In genomic region chr3:156750874-156751245, GRCh38 we compare ENCODE assay signal across 12 cellular contexts.
DNase-seq lines count a peak whose midpoint lies in the region; ATAC-seq and TF ChIP-seq lines count a peak whose summit lies in the region.
"Had no signal": no experiment of that assay in that cellular context is flagged by ENCODE, and none has a peak within 500 bp of the region (broad histone marks: within the 10 kb centered on the region; RNA-seq: fewer than 3 reads in every experiment).

No MANE protein-coding gene starts in this region.

- H3K27ac Mint-ChIP-seq in T-helper 2 cell treated with Interferon-gamma antibody and Interleukin-4, amounts not matched to agents 5 μg/mL and 100 μg/mL, for 36 hours: no peak overlapping the region

- peaks cover 3% of the 10 kb centered on the region for H3K4me1 Mint-ChIP-seq in T-helper 2 cell treated with Interferon-gamma antibody and Interleukin-4, amounts not matched to agents 5 μg/mL and 100 μg/mL, for 36 hours (ENCODE audit: low read depth)

- peaks cover 13% of the 10 kb centered on the region for H3K9me3 Mint-ChIP-seq in T-helper 2 cell treated with Interferon-gamma antibody and Interleukin-4, amounts not matched to agents 5 μg/mL and 100 μg/mL, for 36 hours

- no peaks in the 10 kb centered on the region for H3K36me3 ChIP-seq in NT2/D1 (ENCODE audit: insufficient read depth, insufficient read length, low read length)

- DNase-seq in HCEC 1CT (peak; percentile 52), NT2/D1 (ENCODE audit: low read depth, low spot score) (peak; percentile 36), fibroblast of pulmonary artery (ENCODE audit: low read depth) (peak; percentile 41), renal cortical epithelial cell (ENCODE audit: low read depth) (peak; percentile 44), HuH-7 (ENCODE audit: low spot score) (no peak), ureter (ENCODE audit: low spot score) (no peak)
- DNase-seq in T-helper 2 cell treated with Interferon-gamma antibody and Interleukin-4, amounts not matched to agents 5 μg/mL and 100 μg/mL, for 36 hours (ENCODE audit: low spot score): no peak
- DNase-seq: NCI-H2171 treated with DMSO at 0.1 percent for 48 hours, SHP77 treated with DMSO at 0.1 percent for 48 hours had no signal

- H3K27me3 ChIP-seq in NT2/D1 (ENCODE audit: insufficient read depth, insufficient read length): no peaks in the 10 kb centered on the region

- H3K9me3 ChIP-seq in NT2/D1 (ENCODE audit: insufficient read depth, low read length): peaks cover 15% of the 10 kb centered on the region

- no peak overlapping the region for H3K4me3 Mint-ChIP-seq in T-helper 2 cell treated with Interferon-gamma antibody and Interleukin-4, amounts not matched to agents 5 μg/mL and 100 μg/mL, for 36 hours

- H3K36me3 Mint-ChIP-seq in T-helper 2 cell treated with Interferon-gamma antibody and Interleukin-4, amounts not matched to agents 5 μg/mL and 100 μg/mL, for 36 hours (ENCODE audit: low read depth): peaks cover 19% of the 10 kb centered on the region

- ATAC-seq in HG02981 (IDR thresholded peaks at IDR 0.05; ENCODE audit: unreplicated experiment): no peak
- ATAC-seq: HCT116 had no signal

- peak overlapping the region; percentile 15 for H3K9ac ChIP-seq in NT2/D1 (ENCODE audit: insufficient read length, low read depth)

- TF ChIP-seq CTCF in fibroblast of pulmonary artery (IDR thresholded peaks at IDR 0.05; ENCODE audit: low read length, missing control alignments): no peak

- H3K27me3 Mint-ChIP-seq in T-helper 2 cell treated with Interferon-gamma antibody and Interleukin-4, amounts not matched to agents 5 μg/mL and 100 μg/mL, for 36 hours (ENCODE audit: low read depth): peaks cover 5% of the 10 kb centered on the region

- H3K4me3 ChIP-seq in NT2/D1 (ENCODE audit: insufficient read length, low read depth) (no peak overlapping the region), fibroblast of pulmonary artery (replicated peaks; ENCODE audit: low read depth, low read length) (no peak overlapping the region)
- H3K4me3 ChIP-seq: mucosa of descending colon had no signal

- peaks cover 2% of the 10 kb centered on the region for H3K4me1 ChIP-seq in NT2/D1 (ENCODE audit: insufficient read depth, insufficient read length)

Comparison
In these comparisons a context has a peak if more than half of its experiments do, and no peak if none do; other contexts are left out.
1. DNase-seq: peak in HCEC 1CT (single experiment), NT2/D1 (single experiment), fibroblast of pulmonary artery (single experiment) and renal cortical epithelial cell (single experiment); none in HuH-7 (single experiment), ureter (single experiment) and T-helper 2 cell treated with Interferon-gamma antibody and Interleukin-4, amounts not matched to agents 5 μg/mL and 100 μg/mL, for 36 hours (single experiment).